1 cellular context compared by ENCODE assay signal in the genomic region with DNA sequence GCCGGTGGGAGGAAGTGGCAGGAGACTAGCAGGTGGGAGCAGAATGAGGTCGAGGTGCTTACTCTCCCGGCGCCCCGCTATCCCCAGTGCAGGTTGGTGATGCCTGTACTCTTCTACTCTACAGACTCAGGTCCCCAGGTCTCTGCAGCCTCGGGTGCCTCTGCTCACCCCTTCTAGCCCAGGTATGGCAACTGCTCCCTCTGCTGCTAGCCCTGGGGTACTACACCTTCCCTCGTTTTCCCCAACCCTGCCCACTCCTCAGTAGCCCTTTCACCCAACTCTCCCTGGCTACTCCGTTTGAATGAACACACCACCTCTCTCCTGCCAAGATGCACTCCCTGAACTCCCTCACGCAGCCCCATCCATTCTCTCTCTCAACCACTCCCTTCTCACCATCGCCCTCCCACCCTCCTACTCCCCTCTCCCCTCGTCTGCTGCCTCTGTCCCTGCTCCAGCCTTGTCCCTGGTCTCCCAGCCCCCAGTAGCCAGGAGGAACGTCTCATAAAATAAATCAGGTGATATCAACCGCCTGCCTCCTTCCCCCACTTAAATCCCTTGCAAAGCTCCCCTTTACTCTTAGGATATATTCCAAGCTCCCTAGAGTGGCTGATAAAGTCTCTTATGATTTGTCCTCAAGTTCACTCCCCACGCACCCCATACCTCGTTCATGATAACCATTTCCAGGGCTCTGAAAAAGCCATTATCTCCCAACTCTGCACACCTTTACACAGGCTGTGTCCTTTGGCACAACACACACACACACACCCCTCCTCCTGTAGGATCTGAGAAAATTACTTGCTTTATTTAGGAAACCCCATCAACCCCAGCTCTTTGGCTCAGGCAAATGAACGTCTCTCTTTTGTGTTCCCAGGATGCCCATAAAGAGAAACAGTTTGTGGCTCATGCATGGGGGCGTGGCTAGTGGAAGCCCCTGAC.
TF ChIP-seq lines count a peak whose summit lies in the region.

No MANE protein-coding gene starts in this region.

TF ChIP-seq in HepG2, 621 proteins besides CTCF, POLR2A, EP300 and RAD21 (continued from another document and continues in another):
- TF ChIP-seq, protein P1, sequence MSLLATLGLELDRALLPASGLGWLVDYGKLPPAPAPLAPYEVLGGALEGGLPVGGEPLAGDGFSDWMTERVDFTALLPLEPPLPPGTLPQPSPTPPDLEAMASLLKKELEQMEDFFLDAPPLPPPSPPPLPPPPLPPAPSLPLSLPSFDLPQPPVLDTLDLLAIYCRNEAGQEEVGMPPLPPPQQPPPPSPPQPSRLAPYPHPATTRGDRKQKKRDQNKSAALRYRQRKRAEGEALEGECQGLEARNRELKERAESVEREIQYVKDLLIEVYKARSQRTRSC (CRISPR knock-in tag; IDR thresholded peaks at IDR 0.05; ENCODE audit: low read depth): no peak
- TF ChIP-seq, protein P2, sequence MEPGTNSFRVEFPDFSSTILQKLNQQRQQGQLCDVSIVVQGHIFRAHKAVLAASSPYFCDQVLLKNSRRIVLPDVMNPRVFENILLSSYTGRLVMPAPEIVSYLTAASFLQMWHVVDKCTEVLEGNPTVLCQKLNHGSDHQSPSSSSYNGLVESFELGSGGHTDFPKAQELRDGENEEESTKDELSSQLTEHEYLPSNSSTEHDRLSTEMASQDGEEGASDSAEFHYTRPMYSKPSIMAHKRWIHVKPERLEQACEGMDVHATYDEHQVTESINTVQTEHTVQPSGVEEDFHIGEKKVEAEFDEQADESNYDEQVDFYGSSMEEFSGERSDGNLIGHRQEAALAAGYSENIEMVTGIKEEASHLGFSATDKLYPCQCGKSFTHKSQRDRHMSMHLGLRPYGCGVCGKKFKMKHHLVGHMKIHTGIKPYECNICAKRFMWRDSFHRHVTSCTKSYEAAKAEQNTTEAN (CRISPR knock-in tag; conservative IDR thresholded peaks at IDR 0.05): no peak
- TF ChIP-seq ERF (CRISPR knock-in tag; IDR thresholded peaks at IDR 0.05): no peak
- TF ChIP-seq MIER2 (CRISPR knock-in tag; IDR thresholded peaks at IDR 0.05): 0 out of 2 replicates have a peak, but pooled peaks have one; percentile 14
- TF ChIP-seq ZMYM2 (CRISPR knock-in tag; IDR thresholded peaks at IDR 0.05): no peak
- no peak for TF ChIP-seq ZBTB42 (CRISPR knock-in tag; IDR thresholded peaks at IDR 0.05)
- no peak for TF ChIP-seq ZNF724P (CRISPR knock-in tag; IDR thresholded peaks at IDR 0.05; ENCODE audit: borderline replicate concordance)
- TF ChIP-seq SAFB2 (CRISPR knock-in tag; IDR thresholded peaks at IDR 0.05; ENCODE audit: borderline replicate concordance, low read depth): no peak
- no peak for TF ChIP-seq ZNF773 (CRISPR knock-in tag; IDR thresholded peaks at IDR 0.05; ENCODE audit: borderline replicate concordance)
- TF ChIP-seq, protein P3, sequence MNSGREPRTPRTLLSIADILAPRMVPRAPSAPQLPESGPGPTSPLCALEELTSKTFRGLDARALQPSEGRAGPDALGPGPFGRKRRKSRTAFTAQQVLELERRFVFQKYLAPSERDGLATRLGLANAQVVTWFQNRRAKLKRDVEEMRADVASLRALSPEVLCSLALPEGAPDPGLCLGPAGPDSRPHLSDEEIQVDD (CRISPR knock-in tag; IDR thresholded peaks at IDR 0.05; ENCODE audit: borderline replicate concordance): no peak
- TF ChIP-seq CBFB (CRISPR knock-in tag; IDR thresholded peaks at IDR 0.05): no peak
- TF ChIP-seq, protein P4, sequence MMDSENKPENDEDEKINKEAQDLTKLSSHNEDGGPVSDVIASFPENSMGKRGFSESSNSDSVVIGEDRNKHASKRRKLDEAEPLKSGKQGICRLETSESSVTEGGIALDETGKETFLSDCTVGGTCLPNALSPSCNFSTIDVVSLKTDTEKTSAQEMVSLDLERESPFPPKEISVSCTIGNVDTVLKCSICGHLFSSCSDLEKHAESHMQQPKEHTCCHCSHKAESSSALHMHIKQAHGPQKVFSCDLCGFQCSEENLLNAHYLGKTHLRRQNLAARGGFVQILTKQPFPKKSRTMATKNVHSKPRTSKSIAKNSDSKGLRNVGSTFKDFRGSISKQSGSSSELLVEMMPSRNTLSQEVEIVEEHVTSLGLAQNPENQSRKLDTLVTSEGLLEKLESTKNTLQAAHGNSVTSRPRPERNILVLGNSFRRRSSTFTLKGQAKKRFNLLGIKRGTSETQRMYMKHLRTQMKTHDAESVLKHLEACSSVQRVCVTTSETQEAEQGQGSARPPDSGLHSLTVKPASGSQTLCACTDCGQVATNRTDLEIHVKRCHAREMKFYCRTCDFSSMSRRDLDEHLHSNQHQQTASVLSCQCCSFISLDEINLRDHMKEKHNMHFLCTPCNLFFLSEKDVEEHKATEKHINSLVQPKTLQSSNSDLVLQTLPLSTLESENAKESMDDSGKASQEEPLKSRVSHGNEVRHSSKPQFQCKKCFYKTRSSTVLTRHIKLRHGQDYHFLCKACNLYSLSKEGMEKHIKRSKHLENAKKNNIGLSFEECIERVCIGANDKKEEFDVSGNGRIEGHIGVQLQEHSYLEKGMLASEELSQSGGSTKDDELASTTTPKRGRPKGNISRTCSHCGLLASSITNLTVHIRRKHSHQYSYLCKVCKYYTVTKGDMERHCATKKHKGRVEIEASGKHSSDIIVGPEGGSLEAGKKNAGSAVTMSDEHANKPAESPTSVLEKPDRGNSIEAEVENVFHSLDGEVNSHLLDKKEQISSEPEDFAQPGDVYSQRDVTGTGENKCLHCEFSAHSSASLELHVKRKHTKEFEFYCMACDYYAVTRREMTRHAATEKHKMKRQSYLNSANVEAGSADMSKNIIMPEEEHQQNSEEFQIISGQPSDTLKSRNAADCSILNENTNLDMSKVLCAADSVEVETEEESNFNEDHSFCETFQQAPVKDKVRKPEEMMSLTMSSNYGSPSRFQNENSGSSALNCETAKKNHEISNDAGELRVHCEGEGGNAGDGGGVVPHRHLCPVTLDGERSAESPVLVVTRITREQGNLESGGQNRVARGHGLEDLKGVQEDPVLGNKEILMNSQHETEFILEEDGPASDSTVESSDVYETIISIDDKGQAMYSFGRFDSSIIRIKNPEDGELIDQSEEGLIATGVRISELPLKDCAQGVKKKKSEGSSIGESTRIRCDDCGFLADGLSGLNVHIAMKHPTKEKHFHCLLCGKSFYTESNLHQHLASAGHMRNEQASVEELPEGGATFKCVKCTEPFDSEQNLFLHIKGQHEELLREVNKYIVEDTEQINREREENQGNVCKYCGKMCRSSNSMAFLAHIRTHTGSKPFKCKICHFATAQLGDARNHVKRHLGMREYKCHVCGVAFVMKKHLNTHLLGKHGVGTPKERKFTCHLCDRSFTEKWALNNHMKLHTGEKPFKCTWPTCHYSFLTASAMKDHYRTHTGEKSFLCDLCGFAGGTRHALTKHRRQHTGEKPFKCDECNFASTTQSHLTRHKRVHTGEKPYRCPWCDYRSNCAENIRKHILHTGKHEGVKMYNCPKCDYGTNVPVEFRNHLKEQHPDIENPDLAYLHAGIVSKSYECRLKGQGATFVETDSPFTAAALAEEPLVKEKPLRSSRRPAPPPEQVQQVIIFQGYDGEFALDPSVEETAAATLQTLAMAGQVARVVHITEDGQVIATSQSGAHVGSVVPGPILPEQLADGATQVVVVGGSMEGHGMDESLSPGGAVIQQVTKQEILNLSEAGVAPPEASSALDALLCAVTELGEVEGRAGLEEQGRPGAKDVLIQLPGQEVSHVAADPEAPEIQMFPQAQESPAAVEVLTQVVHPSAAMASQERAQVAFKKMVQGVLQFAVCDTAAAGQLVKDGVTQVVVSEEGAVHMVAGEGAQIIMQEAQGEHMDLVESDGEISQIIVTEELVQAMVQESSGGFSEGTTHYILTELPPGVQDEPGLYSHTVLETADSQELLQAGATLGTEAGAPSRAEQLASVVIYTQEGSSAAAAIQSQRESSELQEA (CRISPR knock-in tag; IDR thresholded peaks at IDR 0.05; ENCODE audit: not compliant biosample characterization): no peak
- TF ChIP-seq ZNF772 (CRISPR knock-in tag; IDR thresholded peaks at IDR 0.05): no peak
- TF ChIP-seq, protein P5, sequence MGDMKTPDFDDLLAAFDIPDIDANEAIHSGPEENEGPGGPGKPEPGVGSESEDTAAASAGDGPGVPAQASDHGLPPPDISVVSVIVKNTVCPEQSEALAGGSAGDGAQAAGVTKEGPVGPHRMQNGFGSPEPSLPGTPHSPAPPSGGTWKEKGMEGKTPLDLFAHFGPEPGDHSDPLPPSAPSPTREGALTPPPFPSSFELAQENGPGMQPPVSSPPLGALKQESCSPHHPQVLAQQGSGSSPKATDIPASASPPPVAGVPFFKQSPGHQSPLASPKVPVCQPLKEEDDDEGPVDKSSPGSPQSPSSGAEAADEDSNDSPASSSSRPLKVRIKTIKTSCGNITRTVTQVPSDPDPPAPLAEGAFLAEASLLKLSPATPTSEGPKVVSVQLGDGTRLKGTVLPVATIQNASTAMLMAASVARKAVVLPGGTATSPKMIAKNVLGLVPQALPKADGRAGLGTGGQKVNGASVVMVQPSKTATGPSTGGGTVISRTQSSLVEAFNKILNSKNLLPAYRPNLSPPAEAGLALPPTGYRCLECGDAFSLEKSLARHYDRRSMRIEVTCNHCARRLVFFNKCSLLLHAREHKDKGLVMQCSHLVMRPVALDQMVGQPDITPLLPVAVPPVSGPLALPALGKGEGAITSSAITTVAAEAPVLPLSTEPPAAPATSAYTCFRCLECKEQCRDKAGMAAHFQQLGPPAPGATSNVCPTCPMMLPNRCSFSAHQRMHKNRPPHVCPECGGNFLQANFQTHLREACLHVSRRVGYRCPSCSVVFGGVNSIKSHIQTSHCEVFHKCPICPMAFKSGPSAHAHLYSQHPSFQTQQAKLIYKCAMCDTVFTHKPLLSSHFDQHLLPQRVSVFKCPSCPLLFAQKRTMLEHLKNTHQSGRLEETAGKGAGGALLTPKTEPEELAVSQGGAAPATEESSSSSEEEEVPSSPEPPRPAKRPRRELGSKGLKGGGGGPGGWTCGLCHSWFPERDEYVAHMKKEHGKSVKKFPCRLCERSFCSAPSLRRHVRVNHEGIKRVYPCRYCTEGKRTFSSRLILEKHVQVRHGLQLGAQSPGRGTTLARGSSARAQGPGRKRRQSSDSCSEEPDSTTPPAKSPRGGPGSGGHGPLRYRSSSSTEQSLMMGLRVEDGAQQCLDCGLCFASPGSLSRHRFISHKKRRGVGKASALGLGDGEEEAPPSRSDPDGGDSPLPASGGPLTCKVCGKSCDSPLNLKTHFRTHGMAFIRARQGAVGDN (CRISPR knock-in tag; IDR thresholded peaks at IDR 0.05): peak; percentile 19
- TF ChIP-seq SMAD1 (CRISPR knock-in tag; IDR thresholded peaks at IDR 0.05; ENCODE audit: borderline replicate concordance, low read depth): no peak
- TF ChIP-seq, protein P6, sequence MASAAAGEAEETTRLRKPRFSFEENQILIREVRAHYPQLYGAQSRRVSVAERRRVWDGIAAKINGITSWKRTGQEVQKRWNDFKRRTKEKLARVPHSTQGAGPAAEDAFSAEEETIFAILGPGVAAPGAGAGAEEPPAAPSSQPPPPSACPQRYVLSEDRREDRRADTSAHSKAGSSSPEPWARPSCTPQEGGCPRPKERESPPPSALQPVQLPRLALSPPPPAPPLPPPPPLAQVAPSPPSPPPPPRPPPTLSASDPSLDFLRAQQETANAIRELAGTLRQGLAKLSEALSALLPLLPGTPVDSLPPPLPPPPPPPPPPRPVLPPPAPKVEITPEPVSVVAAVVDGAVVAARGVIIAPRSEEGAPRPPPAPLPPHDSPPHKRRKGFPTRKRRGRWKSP (CRISPR knock-in tag; IDR thresholded peaks at IDR 0.05): no peak
- TF ChIP-seq, protein P7, sequence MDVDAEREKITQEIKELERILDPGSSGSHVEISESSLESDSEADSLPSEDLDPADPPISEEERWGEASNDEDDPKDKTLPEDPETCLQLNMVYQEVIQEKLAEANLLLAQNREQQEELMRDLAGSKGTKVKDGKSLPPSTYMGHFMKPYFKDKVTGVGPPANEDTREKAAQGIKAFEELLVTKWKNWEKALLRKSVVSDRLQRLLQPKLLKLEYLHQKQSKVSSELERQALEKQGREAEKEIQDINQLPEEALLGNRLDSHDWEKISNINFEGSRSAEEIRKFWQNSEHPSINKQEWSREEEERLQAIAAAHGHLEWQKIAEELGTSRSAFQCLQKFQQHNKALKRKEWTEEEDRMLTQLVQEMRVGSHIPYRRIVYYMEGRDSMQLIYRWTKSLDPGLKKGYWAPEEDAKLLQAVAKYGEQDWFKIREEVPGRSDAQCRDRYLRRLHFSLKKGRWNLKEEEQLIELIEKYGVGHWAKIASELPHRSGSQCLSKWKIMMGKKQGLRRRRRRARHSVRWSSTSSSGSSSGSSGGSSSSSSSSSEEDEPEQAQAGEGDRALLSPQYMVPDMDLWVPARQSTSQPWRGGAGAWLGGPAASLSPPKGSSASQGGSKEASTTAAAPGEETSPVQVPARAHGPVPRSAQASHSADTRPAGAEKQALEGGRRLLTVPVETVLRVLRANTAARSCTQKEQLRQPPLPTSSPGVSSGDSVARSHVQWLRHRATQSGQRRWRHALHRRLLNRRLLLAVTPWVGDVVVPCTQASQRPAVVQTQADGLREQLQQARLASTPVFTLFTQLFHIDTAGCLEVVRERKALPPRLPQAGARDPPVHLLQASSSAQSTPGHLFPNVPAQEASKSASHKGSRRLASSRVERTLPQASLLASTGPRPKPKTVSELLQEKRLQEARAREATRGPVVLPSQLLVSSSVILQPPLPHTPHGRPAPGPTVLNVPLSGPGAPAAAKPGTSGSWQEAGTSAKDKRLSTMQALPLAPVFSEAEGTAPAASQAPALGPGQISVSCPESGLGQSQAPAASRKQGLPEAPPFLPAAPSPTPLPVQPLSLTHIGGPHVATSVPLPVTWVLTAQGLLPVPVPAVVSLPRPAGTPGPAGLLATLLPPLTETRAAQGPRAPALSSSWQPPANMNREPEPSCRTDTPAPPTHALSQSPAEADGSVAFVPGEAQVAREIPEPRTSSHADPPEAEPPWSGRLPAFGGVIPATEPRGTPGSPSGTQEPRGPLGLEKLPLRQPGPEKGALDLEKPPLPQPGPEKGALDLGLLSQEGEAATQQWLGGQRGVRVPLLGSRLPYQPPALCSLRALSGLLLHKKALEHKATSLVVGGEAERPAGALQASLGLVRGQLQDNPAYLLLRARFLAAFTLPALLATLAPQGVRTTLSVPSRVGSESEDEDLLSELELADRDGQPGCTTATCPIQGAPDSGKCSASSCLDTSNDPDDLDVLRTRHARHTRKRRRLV (CRISPR knock-in tag; IDR thresholded peaks at IDR 0.05): no peak
- no peak for TF ChIP-seq JUND (CRISPR knock-in tag; IDR thresholded peaks at IDR 0.05)
- TF ChIP-seq, protein P8, sequence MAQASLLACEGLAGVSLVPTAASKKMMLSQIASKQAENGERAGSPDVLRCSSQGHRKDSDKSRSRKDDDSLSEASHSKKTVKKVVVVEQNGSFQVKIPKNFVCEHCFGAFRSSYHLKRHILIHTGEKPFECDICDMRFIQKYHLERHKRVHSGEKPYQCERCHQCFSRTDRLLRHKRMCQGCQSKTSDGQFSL (CRISPR knock-in tag; IDR thresholded peaks at IDR 0.05): no peak
- TF ChIP-seq, protein P9, sequence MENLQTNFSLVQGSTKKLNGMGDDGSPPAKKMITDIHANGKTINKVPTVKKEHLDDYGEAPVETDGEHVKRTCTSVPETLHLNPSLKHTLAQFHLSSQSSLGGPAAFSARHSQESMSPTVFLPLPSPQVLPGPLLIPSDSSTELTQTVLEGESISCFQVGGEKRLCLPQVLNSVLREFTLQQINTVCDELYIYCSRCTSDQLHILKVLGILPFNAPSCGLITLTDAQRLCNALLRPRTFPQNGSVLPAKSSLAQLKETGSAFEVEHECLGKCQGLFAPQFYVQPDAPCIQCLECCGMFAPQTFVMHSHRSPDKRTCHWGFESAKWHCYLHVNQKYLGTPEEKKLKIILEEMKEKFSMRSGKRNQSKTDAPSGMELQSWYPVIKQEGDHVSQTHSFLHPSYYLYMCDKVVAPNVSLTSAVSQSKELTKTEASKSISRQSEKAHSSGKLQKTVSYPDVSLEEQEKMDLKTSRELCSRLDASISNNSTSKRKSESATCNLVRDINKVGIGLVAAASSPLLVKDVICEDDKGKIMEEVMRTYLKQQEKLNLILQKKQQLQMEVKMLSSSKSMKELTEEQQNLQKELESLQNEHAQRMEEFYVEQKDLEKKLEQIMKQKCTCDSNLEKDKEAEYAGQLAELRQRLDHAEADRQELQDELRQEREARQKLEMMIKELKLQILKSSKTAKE (CRISPR knock-in tag; IDR thresholded peaks at IDR 0.05; ENCODE audit: borderline replicate concordance): no peak
